1 cellular context compared by ENCODE assay signal in the genomic region with DNA sequence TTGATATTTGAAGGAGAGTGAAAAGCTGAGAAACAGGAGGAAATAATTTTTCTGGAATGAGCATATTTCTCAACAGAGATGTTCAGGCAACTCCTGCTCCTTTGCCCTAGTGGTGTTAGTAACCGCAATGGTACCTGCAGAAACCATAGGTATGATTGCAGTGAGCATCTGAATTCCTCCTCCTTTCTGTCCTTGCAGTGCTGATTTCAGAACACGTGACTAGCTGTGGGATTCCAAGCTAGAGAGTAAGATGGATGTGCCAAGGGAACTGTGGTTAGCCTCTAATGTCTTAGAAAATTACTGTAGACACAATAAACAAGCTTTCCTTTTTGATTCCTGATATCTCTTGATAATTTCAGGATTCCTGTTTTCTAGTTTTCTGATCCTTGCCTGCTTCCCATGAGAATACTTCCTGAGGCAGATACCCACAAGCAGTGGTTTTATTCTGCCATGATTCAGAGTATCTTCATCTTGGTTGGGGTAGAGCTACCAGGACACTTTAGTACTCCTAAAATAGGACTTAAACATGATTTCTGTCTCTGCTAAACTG.
TF ChIP-seq lines count a peak whose summit lies in the region.

No MANE protein-coding gene starts in this region.

TF ChIP-seq in SK-N-SH, 30 proteins besides CTCF, POLR2A, EP300 and RAD21 (continued from another document):
- TF ChIP-seq, protein P1, sequence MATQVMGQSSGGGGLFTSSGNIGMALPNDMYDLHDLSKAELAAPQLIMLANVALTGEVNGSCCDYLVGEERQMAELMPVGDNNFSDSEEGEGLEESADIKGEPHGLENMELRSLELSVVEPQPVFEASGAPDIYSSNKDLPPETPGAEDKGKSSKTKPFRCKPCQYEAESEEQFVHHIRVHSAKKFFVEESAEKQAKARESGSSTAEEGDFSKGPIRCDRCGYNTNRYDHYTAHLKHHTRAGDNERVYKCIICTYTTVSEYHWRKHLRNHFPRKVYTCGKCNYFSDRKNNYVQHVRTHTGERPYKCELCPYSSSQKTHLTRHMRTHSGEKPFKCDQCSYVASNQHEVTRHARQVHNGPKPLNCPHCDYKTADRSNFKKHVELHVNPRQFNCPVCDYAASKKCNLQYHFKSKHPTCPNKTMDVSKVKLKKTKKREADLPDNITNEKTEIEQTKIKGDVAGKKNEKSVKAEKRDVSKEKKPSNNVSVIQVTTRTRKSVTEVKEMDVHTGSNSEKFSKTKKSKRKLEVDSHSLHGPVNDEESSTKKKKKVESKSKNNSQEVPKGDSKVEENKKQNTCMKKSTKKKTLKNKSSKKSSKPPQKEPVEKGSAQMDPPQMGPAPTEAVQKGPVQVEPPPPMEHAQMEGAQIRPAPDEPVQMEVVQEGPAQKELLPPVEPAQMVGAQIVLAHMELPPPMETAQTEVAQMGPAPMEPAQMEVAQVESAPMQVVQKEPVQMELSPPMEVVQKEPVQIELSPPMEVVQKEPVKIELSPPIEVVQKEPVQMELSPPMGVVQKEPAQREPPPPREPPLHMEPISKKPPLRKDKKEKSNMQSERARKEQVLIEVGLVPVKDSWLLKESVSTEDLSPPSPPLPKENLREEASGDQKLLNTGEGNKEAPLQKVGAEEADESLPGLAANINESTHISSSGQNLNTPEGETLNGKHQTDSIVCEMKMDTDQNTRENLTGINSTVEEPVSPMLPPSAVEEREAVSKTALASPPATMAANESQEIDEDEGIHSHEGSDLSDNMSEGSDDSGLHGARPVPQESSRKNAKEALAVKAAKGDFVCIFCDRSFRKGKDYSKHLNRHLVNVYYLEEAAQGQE (IDR thresholded peaks at IDR 0.05; ENCODE audit: low read depth, low read length) = no peak
- TF ChIP-seq RFX5 (IDR thresholded peaks at IDR 0.05; ENCODE audit: low read length) = no peak
- TF ChIP-seq, protein P2, sequence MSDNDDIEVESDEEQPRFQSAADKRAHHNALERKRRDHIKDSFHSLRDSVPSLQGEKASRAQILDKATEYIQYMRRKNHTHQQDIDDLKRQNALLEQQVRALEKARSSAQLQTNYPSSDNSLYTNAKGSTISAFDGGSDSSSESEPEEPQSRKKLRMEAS (IDR thresholded peaks at IDR 0.05; ENCODE audit: low read depth) = no peak
- TF ChIP-seq RXRA (IDR thresholded peaks at IDR 0.05; ENCODE audit: borderline replicate concordance, low read depth) = no peak
- no peak for TF ChIP-seq MEF2A (IDR thresholded peaks at IDR 0.05; ENCODE audit: borderline replicate concordance, low read depth)
